ENCODE assay signal across 1 cellular context in the genomic region with DNA sequence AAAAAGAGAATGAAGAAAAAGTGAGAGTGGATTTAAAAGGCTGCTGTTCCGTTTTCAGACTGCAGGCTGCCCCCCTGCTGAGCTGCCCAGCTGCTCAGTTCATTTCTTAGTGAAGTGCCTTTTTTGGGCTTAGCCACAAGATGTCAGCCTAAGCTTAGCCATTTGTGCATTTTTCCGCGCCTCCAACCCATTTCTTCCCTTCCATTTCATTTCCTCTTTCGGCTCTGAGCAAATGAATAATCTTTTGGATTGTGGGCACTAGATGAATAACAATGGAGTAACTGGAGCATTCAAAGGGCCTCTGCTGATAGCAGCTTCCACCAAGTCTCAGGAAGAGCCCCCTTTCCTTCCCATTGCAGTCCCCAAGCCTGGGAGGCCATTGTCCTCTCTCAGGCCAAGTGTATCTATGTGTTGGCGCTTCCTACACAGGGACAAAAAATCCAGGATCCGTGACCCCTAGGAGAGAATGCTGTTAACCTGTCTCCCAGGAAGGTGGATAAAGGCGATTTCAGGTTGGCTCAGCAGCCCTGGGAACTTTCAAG.
TF ChIP-seq lines count a peak whose summit lies in the region.

No MANE protein-coding gene starts in this region.

TF ChIP-seq in HepG2, 621 proteins besides CTCF, POLR2A, EP300 and RAD21 (continued from another document and continues in another):
- TF ChIP-seq NFAT5 (CRISPR knock-in tag; IDR thresholded peaks at IDR 0.05) (no peak), ZKSCAN8 (CRISPR knock-in tag; IDR thresholded peaks at IDR 0.05; ENCODE audit: borderline replicate concordance) (peak; percentile 56; the same call in 1 of the 2 replicates), PAX8 (CRISPR knock-in tag; IDR thresholded peaks at IDR 0.05; ENCODE audit: borderline replicate concordance) (0 out of 2 replicates have a peak, but pooled peaks have one; percentile 65), ZFY (CRISPR knock-in tag; IDR thresholded peaks at IDR 0.05) (peak; percentile 50; the same call in 1 of the 2 replicates), TARDBP (CRISPR knock-in tag; IDR thresholded peaks at IDR 0.05) (no peak), PHF5A (CRISPR knock-in tag; IDR thresholded peaks at IDR 0.05; ENCODE audit: low read depth, unreplicated experiment) (peak; percentile 12), ELF3 (CRISPR knock-in tag; IDR thresholded peaks at IDR 0.05) (peak; percentile 91), ZNF703 (CRISPR knock-in tag; IDR thresholded peaks at IDR 0.05; ENCODE audit: borderline replicate concordance) (no peak), SRF (IDR thresholded peaks at IDR 0.05; ENCODE audit: low read depth, low read length) (peak; percentile 89), ZSCAN29 (CRISPR knock-in tag; conservative IDR thresholded peaks at IDR 0.05) (peak; percentile 80; the same call in 1 of the 2 replicates), HMGXB3 (CRISPR knock-in tag; IDR thresholded peaks at IDR 0.05; ENCODE audit: borderline replicate concordance) (0 out of 2 replicates have a peak, but pooled peaks have one; percentile 46), HNRNPUL1 (IDR thresholded peaks at IDR 0.05; ENCODE audit: low read depth, low read length) (0 out of 2 replicates have a peak, but pooled peaks have one; percentile 7), ATF5 (CRISPR knock-in tag; IDR thresholded peaks at IDR 0.05; ENCODE audit: low read depth) (0 out of 2 replicates have a peak, but pooled peaks have one; percentile 51), MIER2 (CRISPR knock-in tag; IDR thresholded peaks at IDR 0.05) (peak; percentile 70), ZNF160 (CRISPR knock-in tag; IDR thresholded peaks at IDR 0.05) (no peak), MEIS1 (CRISPR knock-in tag; IDR thresholded peaks at IDR 0.05; ENCODE audit: borderline replicate concordance) (no peak), MZF1 (CRISPR knock-in tag; IDR thresholded peaks at IDR 0.05; ENCODE audit: borderline replicate concordance) (no peak), ZNF740 (CRISPR knock-in tag; IDR thresholded peaks at IDR 0.05) (0 out of 2 replicates have a peak, but pooled peaks have one; percentile 7)
- TF ChIP-seq, protein P1, sequence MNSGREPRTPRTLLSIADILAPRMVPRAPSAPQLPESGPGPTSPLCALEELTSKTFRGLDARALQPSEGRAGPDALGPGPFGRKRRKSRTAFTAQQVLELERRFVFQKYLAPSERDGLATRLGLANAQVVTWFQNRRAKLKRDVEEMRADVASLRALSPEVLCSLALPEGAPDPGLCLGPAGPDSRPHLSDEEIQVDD (CRISPR knock-in tag; IDR thresholded peaks at IDR 0.05; ENCODE audit: borderline replicate concordance) = no peak
- TF ChIP-seq, protein P2, sequence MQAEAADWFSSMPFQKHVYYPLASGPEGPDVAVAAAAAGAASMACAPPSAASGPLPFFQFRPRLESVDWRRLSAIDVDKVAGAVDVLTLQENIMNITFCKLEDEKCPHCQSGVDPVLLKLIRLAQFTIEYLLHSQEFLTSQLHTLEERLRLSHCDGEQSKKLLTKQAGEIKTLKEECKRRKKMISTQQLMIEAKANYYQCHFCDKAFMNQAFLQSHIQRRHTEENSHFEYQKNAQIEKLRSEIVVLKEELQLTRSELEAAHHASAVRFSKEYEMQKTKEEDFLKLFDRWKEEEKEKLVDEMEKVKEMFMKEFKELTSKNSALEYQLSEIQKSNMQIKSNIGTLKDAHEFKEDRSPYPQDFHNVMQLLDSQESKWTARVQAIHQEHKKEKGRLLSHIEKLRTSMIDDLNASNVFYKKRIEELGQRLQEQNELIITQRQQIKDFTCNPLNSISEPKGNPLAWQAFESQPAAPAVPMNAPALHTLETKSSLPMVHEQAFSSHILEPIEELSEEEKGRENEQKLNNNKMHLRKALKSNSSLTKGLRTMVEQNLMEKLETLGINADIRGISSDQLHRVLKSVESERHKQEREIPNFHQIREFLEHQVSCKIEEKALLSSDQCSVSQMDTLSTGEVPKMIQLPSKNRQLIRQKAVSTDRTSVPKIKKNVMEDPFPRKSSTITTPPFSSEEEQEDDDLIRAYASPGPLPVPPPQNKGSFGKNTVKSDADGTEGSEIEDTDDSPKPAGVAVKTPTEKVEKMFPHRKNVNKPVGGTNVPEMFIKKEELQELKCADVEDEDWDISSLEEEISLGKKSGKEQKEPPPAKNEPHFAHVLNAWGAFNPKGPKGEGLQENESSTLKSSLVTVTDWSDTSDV (CRISPR knock-in tag; IDR thresholded peaks at IDR 0.05) = no peak
- TF ChIP-seq, protein P3, sequence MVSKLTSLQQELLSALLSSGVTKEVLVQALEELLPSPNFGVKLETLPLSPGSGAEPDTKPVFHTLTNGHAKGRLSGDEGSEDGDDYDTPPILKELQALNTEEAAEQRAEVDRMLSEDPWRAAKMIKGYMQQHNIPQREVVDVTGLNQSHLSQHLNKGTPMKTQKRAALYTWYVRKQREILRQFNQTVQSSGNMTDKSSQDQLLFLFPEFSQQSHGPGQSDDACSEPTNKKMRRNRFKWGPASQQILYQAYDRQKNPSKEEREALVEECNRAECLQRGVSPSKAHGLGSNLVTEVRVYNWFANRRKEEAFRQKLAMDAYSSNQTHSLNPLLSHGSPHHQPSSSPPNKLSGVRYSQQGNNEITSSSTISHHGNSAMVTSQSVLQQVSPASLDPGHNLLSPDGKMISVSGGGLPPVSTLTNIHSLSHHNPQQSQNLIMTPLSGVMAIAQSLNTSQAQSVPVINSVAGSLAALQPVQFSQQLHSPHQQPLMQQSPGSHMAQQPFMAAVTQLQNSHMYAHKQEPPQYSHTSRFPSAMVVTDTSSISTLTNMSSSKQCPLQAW (CRISPR knock-in tag; IDR thresholded peaks at IDR 0.05) = peak; percentile 78
- TF ChIP-seq, protein P4, sequence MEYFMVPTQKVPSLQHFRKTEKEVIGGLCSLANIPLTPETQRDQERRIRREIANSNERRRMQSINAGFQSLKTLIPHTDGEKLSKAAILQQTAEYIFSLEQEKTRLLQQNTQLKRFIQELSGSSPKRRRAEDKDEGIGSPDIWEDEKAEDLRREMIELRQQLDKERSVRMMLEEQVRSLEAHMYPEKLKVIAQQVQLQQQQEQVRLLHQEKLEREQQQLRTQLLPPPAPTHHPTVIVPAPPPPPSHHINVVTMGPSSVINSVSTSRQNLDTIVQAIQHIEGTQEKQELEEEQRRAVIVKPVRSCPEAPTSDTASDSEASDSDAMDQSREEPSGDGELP (IDR thresholded peaks at IDR 0.05; ENCODE audit: borderline replicate concordance, low read depth) = peak; percentile 92
- TF ChIP-seq, protein P5, sequence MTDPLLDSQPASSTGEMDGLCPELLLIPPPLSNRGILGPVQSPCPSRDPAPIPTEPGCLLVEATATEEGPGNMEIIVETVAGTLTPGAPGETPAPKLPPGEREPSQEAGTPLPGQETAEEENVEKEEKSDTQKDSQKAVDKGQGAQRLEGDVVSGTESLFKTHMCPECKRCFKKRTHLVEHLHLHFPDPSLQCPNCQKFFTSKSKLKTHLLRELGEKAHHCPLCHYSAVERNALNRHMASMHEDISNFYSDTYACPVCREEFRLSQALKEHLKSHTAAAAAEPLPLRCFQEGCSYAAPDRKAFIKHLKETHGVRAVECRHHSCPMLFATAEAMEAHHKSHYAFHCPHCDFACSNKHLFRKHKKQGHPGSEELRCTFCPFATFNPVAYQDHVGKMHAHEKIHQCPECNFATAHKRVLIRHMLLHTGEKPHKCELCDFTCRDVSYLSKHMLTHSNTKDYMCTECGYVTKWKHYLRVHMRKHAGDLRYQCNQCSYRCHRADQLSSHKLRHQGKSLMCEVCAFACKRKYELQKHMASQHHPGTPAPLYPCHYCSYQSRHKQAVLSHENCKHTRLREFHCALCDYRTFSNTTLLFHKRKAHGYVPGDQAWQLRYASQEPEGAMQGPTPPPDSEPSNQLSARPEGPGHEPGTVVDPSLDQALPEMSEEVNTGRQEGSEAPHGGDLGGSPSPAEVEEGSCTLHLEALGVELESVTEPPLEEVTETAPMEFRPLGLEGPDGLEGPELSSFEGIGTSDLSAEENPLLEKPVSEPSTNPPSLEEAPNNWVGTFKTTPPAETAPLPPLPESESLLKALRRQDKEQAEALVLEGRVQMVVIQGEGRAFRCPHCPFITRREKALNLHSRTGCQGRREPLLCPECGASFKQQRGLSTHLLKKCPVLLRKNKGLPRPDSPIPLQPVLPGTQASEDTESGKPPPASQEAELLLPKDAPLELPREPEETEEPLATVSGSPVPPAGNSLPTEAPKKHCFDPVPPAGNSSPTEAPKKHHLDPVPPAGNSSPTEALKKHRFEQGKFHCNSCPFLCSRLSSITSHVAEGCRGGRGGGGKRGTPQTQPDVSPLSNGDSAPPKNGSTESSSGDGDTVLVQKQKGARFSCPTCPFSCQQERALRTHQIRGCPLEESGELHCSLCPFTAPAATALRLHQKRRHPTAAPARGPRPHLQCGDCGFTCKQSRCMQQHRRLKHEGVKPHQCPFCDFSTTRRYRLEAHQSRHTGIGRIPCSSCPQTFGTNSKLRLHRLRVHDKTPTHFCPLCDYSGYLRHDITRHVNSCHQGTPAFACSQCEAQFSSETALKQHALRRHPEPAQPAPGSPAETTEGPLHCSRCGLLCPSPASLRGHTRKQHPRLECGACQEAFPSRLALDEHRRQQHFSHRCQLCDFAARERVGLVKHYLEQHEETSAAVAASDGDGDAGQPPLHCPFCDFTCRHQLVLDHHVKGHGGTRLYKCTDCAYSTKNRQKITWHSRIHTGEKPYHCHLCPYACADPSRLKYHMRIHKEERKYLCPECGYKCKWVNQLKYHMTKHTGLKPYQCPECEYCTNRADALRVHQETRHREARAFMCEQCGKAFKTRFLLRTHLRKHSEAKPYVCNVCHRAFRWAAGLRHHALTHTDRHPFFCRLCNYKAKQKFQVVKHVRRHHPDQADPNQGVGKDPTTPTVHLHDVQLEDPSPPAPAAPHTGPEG (CRISPR knock-in tag; IDR thresholded peaks at IDR 0.05) = no peak
